ENCODE assay signal across 7 cellular contexts in genomic region chr1:40078512-40079333, GRCh38. TPM values are rescaled to one million over a fixed set of nuclear protein-coding genes. Genes with fewer than 3 reads are reported as not detected.
DNase-seq lines count a peak whose midpoint lies in the region; ATAC-seq and TF ChIP-seq lines count a peak whose summit lies in the region.

No MANE protein-coding gene starts in this region.

- H3K27me3 ChIP-seq in Loucy (ENCODE audit: insufficient read depth, low read length, poor library complexity, severe bottlenecking): no peaks in the 10 kb centered on the region
- H3K27me3 ChIP-seq in SJCRH30: no peaks in the 10 kb centered on the region
- H3K27me3 ChIP-seq in ascending aorta: no peaks in the 10 kb centered on the region

- H3K4me1 ChIP-seq in Loucy (ENCODE audit: insufficient read depth, low read length, poor library complexity, severe bottlenecking) (peaks cover 2% of the 10 kb centered on the region), SJCRH30 (no peaks in the 10 kb centered on the region), ascending aorta (no peaks in the 10 kb centered on the region)

- no peak overlapping the region for H3K4me3 ChIP-seq in Loucy (ENCODE audit: low read length, poor library complexity, severe bottlenecking)
- H3K4me3 ChIP-seq in SJCRH30: no peak overlapping the region
- no peak overlapping the region for H3K4me3 ChIP-seq in ascending aorta

- H3K27ac ChIP-seq in SJCRH30 (no peak overlapping the region), ascending aorta (no peak overlapping the region)

- no peaks in the 10 kb centered on the region for H3F3A ChIP-seq in Loucy (ENCODE audit: low read depth)

- no peaks in the 10 kb centered on the region for H3K79me2 ChIP-seq in Loucy (ENCODE audit: insufficient read depth, low read length)

- no peak overlapping the region for H3K4me2 ChIP-seq in Loucy (ENCODE audit: low read depth, low read length, poor library complexity, severe bottlenecking)

- TF ChIP-seq CTCF in Loucy (conservative IDR thresholded peaks at IDR 0.05; ENCODE audit: low read length) (peak; percentile 82), ascending aorta (IDR thresholded peaks at IDR 0.05) (peak; percentile 24 to 73 (median 72))

- H3K9ac ChIP-seq in Loucy (ENCODE audit: low read depth, low read length, poor library complexity, severe bottlenecking): no peak overlapping the region

- intact Hi-C loops in ascending aorta (cut with DNase I): no loop called here

- H3K9me3 ChIP-seq in Loucy (ENCODE audit: insufficient read depth, low read depth, low read length) (no peaks in the 10 kb centered on the region), SJCRH30 (replicated peaks) (no peaks in the 10 kb centered on the region), ascending aorta (no peaks in the 10 kb centered on the region)

- H2AFZ ChIP-seq in Loucy (ENCODE audit: low read length): no peak overlapping the region

- H3K36me3 ChIP-seq in Loucy (ENCODE audit: insufficient read depth, low read length) (peaks cover 43% of the 10 kb centered on the region; the same call in 1 of the 2 replicates), SJCRH30 (peaks cover 50% of the 10 kb centered on the region), ascending aorta (peaks cover 22 to 38% of the 10 kb centered on the region in 2 donors)

- no peaks in the 10 kb centered on the region for H4K20me1 ChIP-seq in Loucy (ENCODE audit: insufficient read depth, low read length, poor library complexity, severe bottlenecking)

- no peaks in the 10 kb centered on the region for H3K9me2 ChIP-seq in Loucy (replicated peaks; ENCODE audit: low read depth, low read length)

- no peak for ATAC-seq in HG03460 (IDR thresholded peaks at IDR 0.05; ENCODE audit: unreplicated experiment)

- DNase-seq in GM03348 (ENCODE audit: low spot score) (peak; percentile 69), SJCRH30 (peak; percentile 67 to 89), ascending aorta (ENCODE audit: low spot score in 2 of 2) (peak in 1 of 2 donors; percentile 76), iPS-NIHi11 (ENCODE audit: low spot score) (peak; percentile 77)
- peak; percentile 37 to 60 for DNase-seq in stimulated activated CD4-positive, alpha-beta T cell treated with anti-CD3 and anti-CD28 coated beads, Interleukin-2, amount 100 ng/mL, for 24 hours

RNA-seq across cellular contexts. Expression of gene PPT1, which starts 18.3 kb away (rescaled TPM):
- 128 and 129 TPM in 2 replicates for total RNA-seq in SJCRH30 (2014; rRNA removed; shearing (Covaris generic))
- total RNA-seq in ascending aorta: 84.2 TPM

RNA-seq across cellular contexts. Expression of gene CAP1, which starts 38.2 kb away (rescaled TPM):
- total RNA-seq in SJCRH30 (2014; rRNA removed; shearing (Covaris generic)): 254 and 279 TPM in 2 replicates
- total RNA-seq in ascending aorta: 252 TPM
